Comparison of ENCODE assay signal across 8 cellular contexts in genomic region chr4:145181091-145181501, GRCh38. TPM values are rescaled to one million over a fixed set of nuclear protein-coding genes. Genes with fewer than 3 reads are reported as not detected.
A peak's percentile ranks its signal among the peaks of the same experiment; 100 is the strongest.
DNase-seq lines count a peak whose midpoint lies in the region; ATAC-seq and TF ChIP-seq lines count a peak whose summit lies in the region.

No MANE protein-coding gene starts in this region.

- peaks cover 16% of the 10 kb centered on the region for H3K36me3 Mint-ChIP-seq in activated CD4-positive, alpha-beta memory T cell treated with anti-CD3 and anti-CD28 coated beads for 36 hours
- H3K36me3 Mint-ChIP-seq in immature natural killer cell, result peaks cover 0 to 5% (median 0%) of the 10 kb centered on the region in 3 donors

- H3K79me2 ChIP-seq in SK-N-SH (ENCODE audit: insufficient read depth), result peaks cover 35% of the 10 kb centered on the region

- H4K20me1 ChIP-seq in SK-N-SH (ENCODE audit: insufficient read depth), result peaks cover 15% of the 10 kb centered on the region

- no peaks in the 10 kb centered on the region for H3K9me3 ChIP-seq in SK-N-SH
- H3K9me3 ChIP-seq in suprapubic skin, result no peaks in the 10 kb centered on the region

- ATAC-seq in SK-N-SH treated with all-trans-retinoic acid at 6 μM for 48 hours, result no peak

- no peak for TF ChIP-seq EP300 in SK-N-SH (IDR thresholded peaks at IDR 0.05; ENCODE audit: borderline replicate concordance in 1 of 2, low read depth in 1 of 2, low read length in 1 of 2)
- TF ChIP-seq EP300 in suprapubic skin (IDR thresholded peaks at IDR 0.05), result no peak

- no peak for TF ChIP-seq CTCF in SK-N-SH (IDR thresholded peaks at IDR 0.05)
- TF ChIP-seq CTCF in suprapubic skin (IDR thresholded peaks at IDR 0.05), result no peak

- H3F3A ChIP-seq in SK-N-SH (replicated peaks; ENCODE audit: insufficient read depth), result peaks cover 4% of the 10 kb centered on the region

- no peaks in the 10 kb centered on the region for H3K9me3 Mint-ChIP-seq in activated CD4-positive, alpha-beta memory T cell treated with anti-CD3 and anti-CD28 coated beads for 36 hours
- H3K9me3 Mint-ChIP-seq in immature natural killer cell, result no peaks in the 10 kb centered on the region

- peak overlapping the region; percentile 98 for H2AFZ ChIP-seq in SK-N-SH (ENCODE audit: low read depth)

- peaks cover 19% of the 10 kb centered on the region for H3K4me1 Mint-ChIP-seq in activated CD4-positive, alpha-beta memory T cell treated with anti-CD3 and anti-CD28 coated beads for 36 hours (ENCODE audit: low read depth)
- peaks cover 40% of the 10 kb centered on the region in 2 donors for H3K4me1 Mint-ChIP-seq in immature natural killer cell

- H3K27ac Mint-ChIP-seq in activated CD4-positive, alpha-beta memory T cell treated with anti-CD3 and anti-CD28 coated beads for 36 hours, result peak overlapping the region; percentile 93
- peak overlapping the region; percentile 93 to 96 (median 94) for H3K27ac Mint-ChIP-seq in immature natural killer cell

- no peaks in the 10 kb centered on the region for H3K9me2 ChIP-seq in SK-N-SH

- POLR2A ChIA-PET in SK-N-SH (lab: Yijun Ruan, JAX), result interaction anchor here (0.7 kb wide), 1 partner anchor 755 kb away, joined by 4 read pairs; no protein-coding TSS in a partner anchor
- POLR2A ChIA-PET in activated CD4-positive, alpha-beta memory T cell treated with anti-CD3 and anti-CD28 coated beads for 36 hours (lab: Charles Lee), result interaction anchor here (0.6 kb wide), 1 partner anchor 38 kb away, joined by 3 read pairs; no protein-coding TSS in a partner anchor

- intact Hi-C loops in activated CD4-positive, alpha-beta memory T cell treated with anti-CD3 and anti-CD28 coated beads for 36 hours (cut with micrococcal nuclease), result loop anchor here (1.0 to 10.0 kb wide), 4 partner anchors 118 to 1004 kb away; partner anchors contain the start of gene LSM6

- no peak for TF ChIP-seq POLR2A in suprapubic skin (IDR thresholded peaks at IDR 0.05)

- H3K4me3 Mint-ChIP-seq in activated CD4-positive, alpha-beta memory T cell treated with anti-CD3 and anti-CD28 coated beads for 36 hours, result peak overlapping the region; percentile 85
- H3K4me3 Mint-ChIP-seq in immature natural killer cell, result peak overlapping the region; percentile 87 to 90 (median 89)

- H3K4me1 ChIP-seq in SK-N-SH (ENCODE audit: control insufficient read depth in 1 of 2, insufficient read depth in 2 of 2, low read depth in 1 of 2, low read length in 1 of 2), result peaks cover 0 to 17% of the 10 kb centered on the region in 2 experiments; a peak in 2 of 4 replicates
- H3K4me1 ChIP-seq in suprapubic skin, result peaks cover 36% of the 10 kb centered on the region

- H3K4me2 ChIP-seq in SK-N-SH, result peak overlapping the region; percentile 96

- H3K27me3 ChIP-seq in SK-N-SH (ENCODE audit: insufficient read depth) (no peaks in the 10 kb centered on the region), suprapubic skin (no peaks in the 10 kb centered on the region)

- H3K27ac ChIP-seq in SK-N-SH (ENCODE audit: low read depth in 2 of 2, low read length in 1 of 2) (peak overlapping the region; percentile 54 to 91), suprapubic skin (peak overlapping the region; percentile 97)

- H3K9ac ChIP-seq in SK-N-SH, result peak overlapping the region; percentile 69

- no peaks in the 10 kb centered on the region for H3K36me3 ChIP-seq in SK-N-SH (replicated peaks in 1 of 2; ENCODE audit: control insufficient read depth in 1 of 2, insufficient read depth in 2 of 2, low read length in 1 of 2)
- H3K36me3 ChIP-seq in suprapubic skin, result no peaks in the 10 kb centered on the region

- WGBS in SK-N-SH (ENCODE audit: low lambda C conversion rate), result 9% methylated on average over 7 of the region's 7 CpGs
- WGBS in suprapubic skin, result 7% methylated on average over 7 of the region's 7 CpGs

- no peak for TF ChIP-seq RAD21 in SK-N-SH (IDR thresholded peaks at IDR 0.05; ENCODE audit: low read length)

- DNase-seq in SK-N-SH, result no peak
- DNase-seq in activated CD4-positive, alpha-beta memory T cell treated with anti-CD3 and anti-CD28 coated beads for 36 hours, result no peak
- peak in 1 of 3 donors; percentile 1 for DNase-seq in immature natural killer cell
- no peak for DNase-seq in suprapubic skin (ENCODE audit: low spot score in 2 of 2)
- DNase-seq in OCI-M2 (lab: John Stamatoyannopoulos, UW; ENCODE audit: unreplicated experiment), result no peak
- DNase-seq in NCI-H1694 (lab: John Stamatoyannopoulos, UW), result no peak
- no peak for DNase-seq in NCI-H748 treated with DMSO at 0.1 percent for 48 hours (lab: John Stamatoyannopoulos, UW)

- CTCF ChIA-PET in SK-N-SH (lab: Yijun Ruan, JAX), result interaction anchor here (0.8 to 1.1 kb wide), 2 partner anchors 8 to 429 kb away, joined by 3 to 4 read pairs; no protein-coding TSS in a partner anchor
- CTCF ChIA-PET in activated CD4-positive, alpha-beta memory T cell treated with anti-CD3 and anti-CD28 coated beads for 36 hours (lab: Charles Lee), result interaction anchor here (0.6 to 1.8 kb wide), 4 partner anchors 35 to 438 kb away, joined by 3 to 5 read pairs (median 3); partner anchors contain the start of gene MMAA

- peak overlapping the region; percentile 74 to 77 for H3K4me3 ChIP-seq in SK-N-SH (ENCODE audit: low read depth in 2 of 2, low read length in 1 of 2)
- H3K4me3 ChIP-seq in suprapubic skin, result peak overlapping the region; percentile 84

- H3K27me3 Mint-ChIP-seq in activated CD4-positive, alpha-beta memory T cell treated with anti-CD3 and anti-CD28 coated beads for 36 hours, result no peaks in the 10 kb centered on the region
- peaks cover 0 to 21% (median 15%) of the 10 kb centered on the region in 3 donors for H3K27me3 Mint-ChIP-seq in immature natural killer cell (ENCODE audit: low read depth in 3 of 3)

TF ChIP-seq in SK-N-SH, 30 proteins besides CTCF, POLR2A, EP300 and RAD21:
- no peak for TF ChIP-seq GATA2 (CRISPR knock-in tag; IDR thresholded peaks at IDR 0.05)
- no peak for TF ChIP-seq NFIC (IDR thresholded peaks at IDR 0.05; ENCODE audit: borderline replicate concordance)
- TF ChIP-seq, protein P1, sequence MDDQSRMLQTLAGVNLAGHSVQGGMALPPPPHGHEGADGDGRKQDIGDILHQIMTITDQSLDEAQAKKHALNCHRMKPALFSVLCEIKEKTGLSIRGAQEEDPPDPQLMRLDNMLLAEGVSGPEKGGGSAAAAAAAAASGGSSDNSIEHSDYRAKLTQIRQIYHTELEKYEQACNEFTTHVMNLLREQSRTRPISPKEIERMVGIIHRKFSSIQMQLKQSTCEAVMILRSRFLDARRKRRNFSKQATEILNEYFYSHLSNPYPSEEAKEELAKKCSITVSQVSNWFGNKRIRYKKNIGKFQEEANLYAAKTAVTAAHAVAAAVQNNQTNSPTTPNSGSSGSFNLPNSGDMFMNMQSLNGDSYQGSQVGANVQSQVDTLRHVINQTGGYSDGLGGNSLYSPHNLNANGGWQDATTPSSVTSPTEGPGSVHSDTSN (IDR thresholded peaks at IDR 0.05), result 0 out of 2 replicates have a peak, but pooled peaks have one; percentile 33
- no peak for TF ChIP-seq FOSL2 (IDR thresholded peaks at IDR 0.05; ENCODE audit: borderline replicate concordance, low read depth)

TF ChIP-seq in SK-N-SH treated with all-trans-retinoic acid at 6 μM for 48 hours, 23 proteins besides CTCF, POLR2A, EP300 and RAD21 (continues in another document):
- TF ChIP-seq SNAI2 (CRISPR knock-in tag; IDR thresholded peaks at IDR 0.05) (no peak), ZC3H10 (CRISPR knock-in tag; IDR thresholded peaks at IDR 0.05) (no peak), TCF4 (CRISPR knock-in tag; IDR thresholded peaks at IDR 0.05; ENCODE audit: borderline replicate concordance) (no peak), ZNF8 (CRISPR knock-in tag; IDR thresholded peaks at IDR 0.05) (no peak), POU6F1 (CRISPR knock-in tag; IDR thresholded peaks at IDR 0.05; ENCODE audit: borderline replicate concordance, low read depth) (no peak), ZNF70 (CRISPR knock-in tag; IDR thresholded peaks at IDR 0.05) (no peak), ESRRG (CRISPR knock-in tag; IDR thresholded peaks at IDR 0.05) (no peak), RARB (CRISPR knock-in tag; IDR thresholded peaks at IDR 0.05) (no peak)
- TF ChIP-seq, protein P2, sequence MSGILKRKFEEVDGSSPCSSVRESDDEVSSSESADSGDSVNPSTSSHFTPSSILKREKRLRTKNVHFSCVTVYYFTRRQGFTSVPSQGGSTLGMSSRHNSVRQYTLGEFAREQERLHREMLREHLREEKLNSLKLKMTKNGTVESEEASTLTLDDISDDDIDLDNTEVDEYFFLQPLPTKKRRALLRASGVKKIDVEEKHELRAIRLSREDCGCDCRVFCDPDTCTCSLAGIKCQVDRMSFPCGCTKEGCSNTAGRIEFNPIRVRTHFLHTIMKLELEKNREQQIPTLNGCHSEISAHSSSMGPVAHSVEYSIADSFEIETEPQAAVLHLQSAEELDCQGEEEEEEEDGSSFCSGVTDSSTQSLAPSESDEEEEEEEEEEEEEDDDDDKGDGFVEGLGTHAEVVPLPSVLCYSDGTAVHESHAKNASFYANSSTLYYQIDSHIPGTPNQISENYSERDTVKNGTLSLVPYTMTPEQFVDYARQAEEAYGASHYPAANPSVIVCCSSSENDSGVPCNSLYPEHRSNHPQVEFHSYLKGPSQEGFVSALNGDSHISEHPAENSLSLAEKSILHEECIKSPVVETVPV (CRISPR knock-in tag; IDR thresholded peaks at IDR 0.05), result no peak

RNA-seq across cellular contexts. Expression of gene OTUD4, which starts 0.7 kb away (rescaled TPM):
- polyA plus RNA-seq in SK-N-SH (2012; rRNA removed) (8.5 and 11.6 TPM in 2 replicates), immature natural killer cell (10 to 100 TPM in 1 of 3 donors, 1 to 10 TPM in 2; 3.0 to 13.0 (median 8.2) TPM)
- 12.0 and 13.9 TPM in 2 replicates for polyA plus RNA-seq in SK-N-SH (2012; cell fraction: cytosol; rRNA removed)
- polyA plus RNA-seq in SK-N-SH (2012; cell fraction: nucleus; rRNA removed), result 8.4 and 16.6 TPM in 2 replicates
- 10 to 100 TPM; 41.5 to 43.3 TPM for total RNA-seq in activated CD4-positive, alpha-beta memory T cell treated with anti-CD3 and anti-CD28 coated beads for 36 hours
- 10 to 100 TPM; 31.7 to 43.6 (median 41.2) TPM for total RNA-seq in suprapubic skin
